In genomic region chr12:1972260-1972659, GRCh38 we compare ENCODE assay signal across 13 cellular contexts. TPM values are rescaled to one million over a fixed set of nuclear protein-coding genes. Genes with fewer than 3 reads are reported as not detected.
DNase-seq lines count a peak whose midpoint lies in the region; ATAC-seq and TF ChIP-seq lines count a peak whose summit lies in the region.
"Had no signal": no experiment of that assay in that cellular context is flagged by ENCODE, and none has a peak within 500 bp of the region (broad histone marks: within the 10 kb centered on the region; RNA-seq: fewer than 3 reads in every experiment).

No MANE protein-coding gene starts in this region.

- H3K4me1 Mint-ChIP-seq in osteocyte (ENCODE audit: unreplicated experiment), result peaks cover 15% of the 10 kb centered on the region
- H3K4me1 Mint-ChIP-seq: activated T-helper 17 cell treated with anti-CD3 and anti-CD28 coated beads, Interleukin-2, amount 50 U/mL, for 72 hours had no signal

- no peak overlapping the region for H3K4me3 ChIP-seq in cardiac fibroblast (replicated peaks in 1 of 2; ENCODE audit: low read depth in 2 of 2, low read length in 2 of 2)

- no peak overlapping the region for H3K4me3 Mint-ChIP-seq in osteocyte (ENCODE audit: unreplicated experiment)
- H3K4me3 Mint-ChIP-seq: activated T-helper 17 cell treated with anti-CD3 and anti-CD28 coated beads, Interleukin-2, amount 50 U/mL, for 72 hours had no signal

- no peaks in the 10 kb centered on the region for H3K27me3 Mint-ChIP-seq in osteocyte (ENCODE audit: unreplicated experiment)
- H3K27me3 Mint-ChIP-seq: activated T-helper 17 cell treated with anti-CD3 and anti-CD28 coated beads, Interleukin-2, amount 50 U/mL, for 72 hours had no signal

- H3K36me3 Mint-ChIP-seq in osteocyte (ENCODE audit: unreplicated experiment), result peaks cover 19% of the 10 kb centered on the region

- no peak for ATAC-seq in GM18520 (IDR thresholded peaks at IDR 0.05; ENCODE audit: unreplicated experiment)
- ATAC-seq: activated T-helper 17 cell treated with anti-CD3 and anti-CD28 coated beads, Interleukin-2, amount 50 U/mL, for 72 hours had no signal

- H3K9me3 Mint-ChIP-seq in osteocyte (ENCODE audit: unreplicated experiment), result no peaks in the 10 kb centered on the region
- H3K9me3 Mint-ChIP-seq: activated T-helper 17 cell treated with anti-CD3 and anti-CD28 coated beads, Interleukin-2, amount 50 U/mL, for 72 hours had no signal

- H3K27ac ChIP-seq in temporal lobe (ENCODE audit: low read depth, low read length), result peak overlapping the region; percentile 14

- no peak overlapping the region for H3K27ac Mint-ChIP-seq in osteocyte (ENCODE audit: unreplicated experiment)
- H3K27ac Mint-ChIP-seq: activated T-helper 17 cell treated with anti-CD3 and anti-CD28 coated beads, Interleukin-2, amount 50 U/mL, for 72 hours had no signal

- TF ChIP-seq CTCF in cardiac fibroblast (IDR thresholded peaks at IDR 0.05; ENCODE audit: low read depth, low read length) (no peak), osteocyte (IDR thresholded peaks at IDR 0.05) (no peak)

- DNase-seq in HS-5 (ENCODE audit: low read depth), result peak; percentile 44
- DNase-seq in cardiac fibroblast (ENCODE audit: low read depth in 2 of 2), result peak; percentile 17 to 55
- DNase-seq in kidney tubule cell (ENCODE audit: low spot score), result peak; percentile 20
- DNase-seq in osteocyte (ENCODE audit: extremely low spot score, unreplicated experiment), result no peak
- no peak for DNase-seq in NCI-H748 treated with DMSO at 0.1 percent for 48 hours (lab: John Stamatoyannopoulos, UW)
- no peak for DNase-seq in 8988T
- DNase-seq: activated CD4-positive, CD25-positive, alpha-beta regulatory T cell treated with anti-CD3 and anti-CD28 coated beads, Interleukin-2, amount 50 U/mL, for 72 hours; DMS79 treated with DMSO at 0.1 percent for 48 hours; NCI-H510A treated with DMSO at 0.1 percent for 48 hours; SIG-M5 had no signal

RNA-seq across cellular contexts. Expression of gene DCP1B, which starts 32.0 kb away (rescaled TPM):
- 6.9 TPM for total RNA-seq in temporal lobe
- 12.5 and 14.4 TPM in 2 replicates for total RNA-seq in osteocyte

RNA-seq across cellular contexts. Expression of gene CACNA2D4, which starts 53.8 kb away (rescaled TPM):
- not detected for total RNA-seq in temporal lobe
- not detected in 2 replicates for total RNA-seq in osteocyte

Comparison
In these comparisons a context has a peak if more than half of its experiments do, and no peak if none do; other contexts are left out.
1. DNase-seq: peak in HS-5 (single experiment), cardiac fibroblast (2 of 2) and kidney tubule cell (single experiment); none in osteocyte (single experiment), NCI-H748 treated with DMSO at 0.1 percent for 48 hours (single experiment) and 8988T (single experiment).